In genomic region chr14:73953731-73954130, GRCh38 we compare ENCODE assay signal across 18 cellular contexts.
"Had no signal": no experiment of that assay in that cellular context is flagged by ENCODE, and none has a peak within 500 bp of the region (broad histone marks: within the 10 kb centered on the region; RNA-seq: fewer than 3 reads in every experiment).

No MANE protein-coding gene starts in this region.

- DNase-seq: activated CD4-positive, alpha-beta T cell treated with anti-CD3 and anti-CD28 coated beads for 36 hours; activated CD4-positive, alpha-beta T cell treated with anti-CD3 and anti-CD28 coated beads, Interleukin-2, amount 50 U/mL, for 4 hours; activated naive CD4-positive, alpha-beta T cell treated with Interleukin-2 at 50 U/mL for 16 hours; activated naive CD8-positive, alpha-beta T cell treated with anti-CD3 and anti-CD28 coated beads, Interleukin-2, amount 50 U/mL, for 24 hours; activated T-cell treated with anti-CD3 and anti-CD28 coated beads for 4 hours; cortex of kidney; head of caudate nucleus; hypothalamus; small intestine; stimulated activated CD4-positive, alpha-beta T cell treated with anti-CD3 and anti-CD28 coated beads, Interleukin-2, amount 100 ng/mL, for 24 hours had no signal

- H3K27ac ChIP-seq: cardiac muscle cell, gastroesophageal sphincter, thoracic aorta had no signal

- H3K27me3 ChIP-seq: cardiac muscle cell, gastroesophageal sphincter had no signal

- ATAC-seq: activated CD4-positive, alpha-beta T cell treated with anti-CD3 and anti-CD28 coated beads for 36 hours; activated naive CD8-positive, alpha-beta T cell treated with anti-CD3 and anti-CD28 coated beads, Interleukin-2, amount 50 U/mL, for 24 hours; gastroesophageal sphincter; sciatic nerve; SK-N-SH treated with all-trans-retinoic acid at 6 μM for 48 hours; stimulated activated memory B cell treated with anti-CD40 and anti-IgM and Interleukin-4, amounts not matched to agents 10 μg/mL and 1 μg/mL and 100 μg/mL, for 72 hours; WTC11 had no signal

- H3K9me3 ChIP-seq: gastroesophageal sphincter, thoracic aorta had no signal

- H3K27ac Mint-ChIP-seq: activated CD4-positive, alpha-beta T cell treated with anti-CD3 and anti-CD28 coated beads for 36 hours; activated naive CD8-positive, alpha-beta T cell treated with anti-CD3 and anti-CD28 coated beads, Interleukin-2, amount 50 U/mL, for 24 hours; stimulated activated memory B cell treated with anti-CD40 and anti-IgM and Interleukin-4, amounts not matched to agents 10 μg/mL and 1 μg/mL and 100 μg/mL, for 72 hours; type B pancreatic cell; WTC11 had no signal

- H3K4me3 Mint-ChIP-seq: activated CD4-positive, alpha-beta T cell treated with anti-CD3 and anti-CD28 coated beads for 36 hours; activated naive CD8-positive, alpha-beta T cell treated with anti-CD3 and anti-CD28 coated beads, Interleukin-2, amount 50 U/mL, for 24 hours; stimulated activated memory B cell treated with anti-CD40 and anti-IgM and Interleukin-4, amounts not matched to agents 10 μg/mL and 1 μg/mL and 100 μg/mL, for 72 hours; WTC11 had no signal

- H3K27me3 Mint-ChIP-seq: activated CD4-positive, alpha-beta T cell treated with anti-CD3 and anti-CD28 coated beads for 36 hours; activated naive CD8-positive, alpha-beta T cell treated with anti-CD3 and anti-CD28 coated beads, Interleukin-2, amount 50 U/mL, for 24 hours; stimulated activated memory B cell treated with anti-CD40 and anti-IgM and Interleukin-4, amounts not matched to agents 10 μg/mL and 1 μg/mL and 100 μg/mL, for 72 hours; type B pancreatic cell had no signal

- H3K9me3 Mint-ChIP-seq: activated naive CD8-positive, alpha-beta T cell treated with anti-CD3 and anti-CD28 coated beads, Interleukin-2, amount 50 U/mL, for 24 hours; stimulated activated memory B cell treated with anti-CD40 and anti-IgM and Interleukin-4, amounts not matched to agents 10 μg/mL and 1 μg/mL and 100 μg/mL, for 72 hours; type B pancreatic cell; WTC11 had no signal

- H3K4me3 ChIP-seq: cardiac muscle cell, gastroesophageal sphincter, thoracic aorta had no signal
